Comparison of ENCODE assay signal across 1 cellular context in the genomic region with DNA sequence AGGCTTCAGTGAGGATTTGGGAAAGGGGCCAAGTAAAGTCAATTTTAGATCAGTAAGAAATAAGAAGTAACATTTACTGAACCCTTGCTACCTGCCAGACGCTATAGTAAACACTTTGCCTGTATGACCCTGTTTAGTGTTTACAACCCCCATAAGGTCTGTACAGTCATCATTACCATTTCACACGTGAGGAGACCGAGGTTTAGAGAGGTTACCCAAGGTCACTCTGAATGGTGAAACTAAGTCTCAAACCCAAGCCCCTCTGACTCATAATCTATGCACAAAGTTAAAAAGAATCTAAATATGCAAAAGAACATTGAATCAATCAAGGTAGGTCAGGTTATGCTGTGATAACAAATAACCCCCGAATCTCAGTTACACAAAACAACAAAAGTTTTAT.
TF ChIP-seq lines count a peak whose summit lies in the region.

No MANE protein-coding gene starts in this region.

TF ChIP-seq in HepG2, 621 proteins besides CTCF, POLR2A, EP300 and RAD21:
- TF ChIP-seq ZNF12 (CRISPR knock-in tag; IDR thresholded peaks at IDR 0.05): 0 out of 2 replicates have a peak, but pooled peaks have one; percentile 25
- TF ChIP-seq, protein P1, sequence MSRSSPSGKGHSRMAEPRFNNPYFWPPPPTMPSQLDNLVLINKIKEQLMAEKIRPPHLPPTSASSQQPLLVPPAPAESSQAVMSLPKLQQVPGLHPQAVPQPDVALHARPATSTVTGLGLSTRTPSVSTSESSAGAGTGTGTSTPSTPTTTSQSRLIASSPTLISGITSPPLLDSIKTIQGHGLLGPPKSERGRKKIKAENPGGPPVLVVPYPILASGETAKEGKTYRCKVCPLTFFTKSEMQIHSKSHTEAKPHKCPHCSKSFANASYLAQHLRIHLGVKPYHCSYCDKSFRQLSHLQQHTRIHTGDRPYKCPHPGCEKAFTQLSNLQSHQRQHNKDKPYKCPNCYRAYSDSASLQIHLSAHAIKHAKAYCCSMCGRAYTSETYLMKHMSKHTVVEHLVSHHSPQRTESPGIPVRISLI (CRISPR knock-in tag; IDR thresholded peaks at IDR 0.05; ENCODE audit: borderline replicate concordance): no peak
TF ChIP-seq in HepG2: peak in this region for 1.
